In genomic region chr12:76020731-76021672, GRCh38 we compare ENCODE assay signal across 8 cellular contexts. TPM values are rescaled to one million over a fixed set of nuclear protein-coding genes. Genes with fewer than 3 reads are reported as not detected.
DNase-seq lines count a peak whose midpoint lies in the region; ATAC-seq and TF ChIP-seq lines count a peak whose summit lies in the region.

No MANE protein-coding gene starts in this region.

- H3K36me3 Mint-ChIP-seq in activated CD8-positive, alpha-beta T cell treated with anti-CD3 and anti-CD28 coated beads for 36 hours (ENCODE audit: low read depth) = peaks cover 6% of the 10 kb centered on the region

- ATAC-seq in GM21423 (IDR thresholded peaks at IDR 0.05; ENCODE audit: unreplicated experiment) (peak; percentile 52), HG03439 (IDR thresholded peaks at IDR 0.05; ENCODE audit: unreplicated experiment) (no peak)
- peak; percentile 80 for ATAC-seq in activated CD8-positive, alpha-beta T cell treated with anti-CD3 and anti-CD28 coated beads for 36 hours

- CTCF ChIA-PET in activated CD8-positive, alpha-beta T cell treated with anti-CD3 and anti-CD28 coated beads for 36 hours (lab: Charles Lee) = interaction anchor here (0.6 to 4.5 kb wide), 12 partner anchors 10 to 536 kb away, joined by 3 to 28 read pairs (median 4); partner anchors contain the start of gene PHLDA1

- no peaks in the 10 kb centered on the region for H3K27me3 Mint-ChIP-seq in activated CD8-positive, alpha-beta T cell treated with anti-CD3 and anti-CD28 coated beads for 36 hours

- intact Hi-C loops in activated CD8-positive, alpha-beta T cell treated with anti-CD3 and anti-CD28 coated beads for 36 hours (cut with micrococcal nuclease) = loop anchor here (1.0 to 5.0 kb wide), 5 partner anchors 27 to 284 kb away; no protein-coding TSS in a partner anchor

- no peak overlapping the region for H3K4me3 ChIP-seq in skin epidermis

- peaks cover 62% of the 10 kb centered on the region for H3K4me1 Mint-ChIP-seq in activated CD8-positive, alpha-beta T cell treated with anti-CD3 and anti-CD28 coated beads for 36 hours (ENCODE audit: low read depth)

- peak overlapping the region in 18 of 21 experiments; percentile 38 to 86 (median 74) for H3K27ac ChIP-seq in skin epidermis

- no peak for TF ChIP-seq CTCF in activated CD8-positive, alpha-beta T cell treated with anti-CD3 and anti-CD28 coated beads for 36 hours (IDR thresholded peaks at IDR 0.05)

- POLR2A ChIA-PET in activated CD8-positive, alpha-beta T cell treated with anti-CD3 and anti-CD28 coated beads for 36 hours (lab: Charles Lee) = interaction anchor here (0.6 to 3.7 kb wide), 19 partner anchors 8 to 297 kb away, joined by 3 to 75 read pairs (median 4); partner anchors contain the start of gene PHLDA1

- H3K4me3 Mint-ChIP-seq in activated CD8-positive, alpha-beta T cell treated with anti-CD3 and anti-CD28 coated beads for 36 hours = peak overlapping the region; percentile 54

- H3K9me3 Mint-ChIP-seq in activated CD8-positive, alpha-beta T cell treated with anti-CD3 and anti-CD28 coated beads for 36 hours = no peaks in the 10 kb centered on the region

- H3K27ac Mint-ChIP-seq in activated CD8-positive, alpha-beta T cell treated with anti-CD3 and anti-CD28 coated beads for 36 hours = peak overlapping the region; percentile 99

- DNase-seq in AML-193 (lab: John Stamatoyannopoulos, UW) (peak; percentile 48 to 67), LoVo (ENCODE audit: low spot score) (peak; percentile 92), fibroblast of gingiva (ENCODE audit: low read depth) (peak; percentile 97), putamen (ENCODE audit: low spot score) (no peak)
- peak; percentile 92 for DNase-seq in activated CD8-positive, alpha-beta T cell treated with anti-CD3 and anti-CD28 coated beads for 36 hours

RNA-seq across cellular contexts. Expression of gene PHLDA1, which starts 10.6 kb away (rescaled TPM):
- total RNA-seq in activated CD8-positive, alpha-beta T cell treated with anti-CD3 and anti-CD28 coated beads for 36 hours = 10 to 100 TPM; 33.9 to 35.0 TPM
